In the genomic region with DNA sequence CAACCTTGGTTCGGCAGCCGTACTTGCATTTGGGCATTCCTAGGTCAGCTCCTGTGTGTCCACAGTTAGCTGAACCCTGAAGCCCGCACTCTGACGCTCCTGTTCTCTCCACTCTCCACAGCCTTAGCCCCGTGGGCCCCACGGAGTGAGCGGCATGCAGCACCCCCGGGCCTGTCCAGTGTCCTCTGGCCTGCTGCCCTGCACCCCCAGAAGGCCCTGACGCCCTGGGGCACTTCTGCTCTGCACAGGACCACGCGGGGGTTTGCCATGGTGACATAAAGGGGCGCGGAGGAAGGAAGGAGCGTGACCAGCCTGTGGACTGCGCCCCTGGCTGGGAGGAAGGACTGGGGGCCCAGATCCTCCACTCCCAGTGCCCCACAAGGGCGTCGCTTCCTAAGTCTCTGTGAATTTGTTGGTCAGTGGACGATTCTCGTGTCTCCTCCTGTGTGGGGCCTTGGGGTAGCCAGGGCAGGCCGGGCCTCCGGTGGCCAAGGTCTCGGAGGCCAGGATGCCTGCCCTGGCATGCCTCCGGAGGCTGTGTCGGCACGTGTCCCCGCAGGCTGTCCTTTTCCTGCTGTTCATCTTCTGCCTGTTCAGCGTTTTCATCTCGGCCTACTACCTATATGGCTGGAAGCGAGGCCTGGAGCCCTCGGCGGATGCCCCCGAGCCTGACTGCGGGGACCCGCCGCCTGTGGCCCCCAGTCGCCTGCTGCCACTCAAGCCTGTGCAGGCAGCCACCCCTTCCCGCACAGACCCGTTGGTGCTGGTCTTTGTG, we compare ENCODE assay signal across 1 cellular context.
TF ChIP-seq lines count a peak whose summit lies in the region.

No MANE protein-coding gene starts in this region.

TF ChIP-seq in liver, 16 proteins besides CTCF, POLR2A, EP300 and RAD21:
- TF ChIP-seq, protein P1, sequence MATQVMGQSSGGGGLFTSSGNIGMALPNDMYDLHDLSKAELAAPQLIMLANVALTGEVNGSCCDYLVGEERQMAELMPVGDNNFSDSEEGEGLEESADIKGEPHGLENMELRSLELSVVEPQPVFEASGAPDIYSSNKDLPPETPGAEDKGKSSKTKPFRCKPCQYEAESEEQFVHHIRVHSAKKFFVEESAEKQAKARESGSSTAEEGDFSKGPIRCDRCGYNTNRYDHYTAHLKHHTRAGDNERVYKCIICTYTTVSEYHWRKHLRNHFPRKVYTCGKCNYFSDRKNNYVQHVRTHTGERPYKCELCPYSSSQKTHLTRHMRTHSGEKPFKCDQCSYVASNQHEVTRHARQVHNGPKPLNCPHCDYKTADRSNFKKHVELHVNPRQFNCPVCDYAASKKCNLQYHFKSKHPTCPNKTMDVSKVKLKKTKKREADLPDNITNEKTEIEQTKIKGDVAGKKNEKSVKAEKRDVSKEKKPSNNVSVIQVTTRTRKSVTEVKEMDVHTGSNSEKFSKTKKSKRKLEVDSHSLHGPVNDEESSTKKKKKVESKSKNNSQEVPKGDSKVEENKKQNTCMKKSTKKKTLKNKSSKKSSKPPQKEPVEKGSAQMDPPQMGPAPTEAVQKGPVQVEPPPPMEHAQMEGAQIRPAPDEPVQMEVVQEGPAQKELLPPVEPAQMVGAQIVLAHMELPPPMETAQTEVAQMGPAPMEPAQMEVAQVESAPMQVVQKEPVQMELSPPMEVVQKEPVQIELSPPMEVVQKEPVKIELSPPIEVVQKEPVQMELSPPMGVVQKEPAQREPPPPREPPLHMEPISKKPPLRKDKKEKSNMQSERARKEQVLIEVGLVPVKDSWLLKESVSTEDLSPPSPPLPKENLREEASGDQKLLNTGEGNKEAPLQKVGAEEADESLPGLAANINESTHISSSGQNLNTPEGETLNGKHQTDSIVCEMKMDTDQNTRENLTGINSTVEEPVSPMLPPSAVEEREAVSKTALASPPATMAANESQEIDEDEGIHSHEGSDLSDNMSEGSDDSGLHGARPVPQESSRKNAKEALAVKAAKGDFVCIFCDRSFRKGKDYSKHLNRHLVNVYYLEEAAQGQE (IDR thresholded peaks at IDR 0.05) = no peak
- peak in 1 of 2 donors; percentile 9 for TF ChIP-seq HNF4A (conservative IDR thresholded peaks at IDR 0.05)
